16 cellular contexts compared by ENCODE assay signal in genomic region chr12:56274299-56274698, GRCh38. TPM values are rescaled to one million over a fixed set of nuclear protein-coding genes. Genes with fewer than 3 reads are reported as not detected.
DNase-seq lines count a peak whose midpoint lies in the region; ATAC-seq and TF ChIP-seq lines count a peak whose summit lies in the region.
"Had no signal": no experiment of that assay in that cellular context is flagged by ENCODE, and none has a peak within 500 bp of the region (broad histone marks: within the 10 kb centered on the region; RNA-seq: fewer than 3 reads in every experiment).

No MANE protein-coding gene starts in this region.

- TF ChIP-seq POLR2A in erythroblast (IDR thresholded peaks at IDR 0.05; ENCODE audit: low read length): no peak

- H3K4me3 Mint-ChIP-seq in activated T-cell treated with anti-CD3 and anti-CD28 coated beads, Interleukin-2, amount 50 U/mL, for 24 hours: no peak overlapping the region
- no peak overlapping the region for H3K4me3 Mint-ChIP-seq in memory B cell
- no peak overlapping the region for H3K4me3 Mint-ChIP-seq in type B pancreatic cell
- H3K4me3 Mint-ChIP-seq: B cell; CD8-positive, alpha-beta T cell had no signal

- no peak for TF ChIP-seq CTCF in type B pancreatic cell (conservative IDR thresholded peaks at IDR 0.05)
- no peak for TF ChIP-seq CTCF in GM20000 (IDR thresholded peaks at IDR 0.05; ENCODE audit: extremely low read depth, missing control alignments)

- H3K9me3 Mint-ChIP-seq in activated T-cell treated with anti-CD3 and anti-CD28 coated beads, Interleukin-2, amount 50 U/mL, for 24 hours: no peaks in the 10 kb centered on the region
- H3K9me3 Mint-ChIP-seq in memory B cell: no peaks in the 10 kb centered on the region
- no peaks in the 10 kb centered on the region for H3K9me3 Mint-ChIP-seq in type B pancreatic cell
- H3K9me3 Mint-ChIP-seq: CD4-positive, CD25-positive, alpha-beta regulatory T cell; CD8-positive, alpha-beta T cell had no signal

- H3K27me3 Mint-ChIP-seq in activated T-cell treated with anti-CD3 and anti-CD28 coated beads, Interleukin-2, amount 50 U/mL, for 24 hours: no peaks in the 10 kb centered on the region
- H3K27me3 Mint-ChIP-seq in memory B cell: no peaks in the 10 kb centered on the region
- H3K27me3 Mint-ChIP-seq in type B pancreatic cell: no peaks in the 10 kb centered on the region
- H3K27me3 Mint-ChIP-seq: B cell; CD4-positive, CD25-positive, alpha-beta regulatory T cell had no signal

- H3K27ac Mint-ChIP-seq in activated T-cell treated with anti-CD3 and anti-CD28 coated beads, Interleukin-2, amount 50 U/mL, for 24 hours: peak overlapping the region; percentile 51
- H3K27ac Mint-ChIP-seq in memory B cell (peak overlapping the region; percentile 45), type B pancreatic cell (peak overlapping the region; percentile 12)
- H3K27ac Mint-ChIP-seq: B cell; CD8-positive, alpha-beta T cell had no signal

- H3K4me1 Mint-ChIP-seq in activated T-cell treated with anti-CD3 and anti-CD28 coated beads, Interleukin-2, amount 50 U/mL, for 24 hours (ENCODE audit: low read depth): peaks cover 2% of the 10 kb centered on the region
- H3K4me1 Mint-ChIP-seq in memory B cell (no peaks in the 10 kb centered on the region), type B pancreatic cell (ENCODE audit: unreplicated experiment) (no peaks in the 10 kb centered on the region)
- H3K4me1 Mint-ChIP-seq: B cell had no signal

- peaks cover 96% of the 10 kb centered on the region for H3K36me3 Mint-ChIP-seq in activated T-cell treated with anti-CD3 and anti-CD28 coated beads, Interleukin-2, amount 50 U/mL, for 24 hours (ENCODE audit: low read depth)
- peaks cover 20% of the 10 kb centered on the region for H3K36me3 Mint-ChIP-seq in memory B cell
- peaks cover 31% of the 10 kb centered on the region for H3K36me3 Mint-ChIP-seq in type B pancreatic cell

- no peak for DNase-seq in activated T-cell treated with anti-CD3 and anti-CD28 coated beads, Interleukin-2, amount 50 U/mL, for 24 hours
- DNase-seq in activated T-cell treated with anti-CD3 and anti-CD28 coated beads, Interleukin-2, amount 50 U/mL, for 48 hours: no peak
- DNase-seq in memory B cell (ENCODE audit: low spot score in 2 of 2) (no peak), type B pancreatic cell (ENCODE audit: extremely low spot score, unreplicated experiment) (no peak), GM20000 (ENCODE audit: low spot score) (no peak), erythroblast (lab: John Stamatoyannopoulos, UW) (no peak)
- DNase-seq: Caco-2; CD4-positive, CD25-positive, alpha-beta regulatory T cell; CD8-positive, alpha-beta T cell; DMS153; DND-41; GM23248; H7; HCEC 1CT had no signal

- no peak for ATAC-seq in memory B cell (ENCODE audit: low read depth)
- ATAC-seq: CD8-positive, alpha-beta T cell had no signal

RNA-seq across cellular contexts. Expression of gene COQ10A, which starts 7.6 kb away (rescaled TPM):
- total RNA-seq in type B pancreatic cell (ENCODE audit: low replicate concordance): 21.3 and 26.4 TPM in 2 replicates

RNA-seq across cellular contexts. Expression of gene ANKRD52, which starts 16.1 kb away (rescaled TPM):
- 52.9 and 56.1 TPM in 2 replicates for total RNA-seq in type B pancreatic cell (ENCODE audit: low replicate concordance)

RNA-seq across cellular contexts. Expression of gene CS, which starts 25.8 kb away (rescaled TPM):
- total RNA-seq in type B pancreatic cell (ENCODE audit: low replicate concordance): 278 and 290 TPM in 2 replicates

RNA-seq across cellular contexts. Expression of gene CNPY2, which starts 41.5 kb away (rescaled TPM):
- total RNA-seq in type B pancreatic cell (ENCODE audit: low replicate concordance): 194 and 217 TPM in 2 replicates

RNA-seq across cellular contexts. Expression of gene SLC39A5, which starts 44.4 kb away (rescaled TPM):
- 23.0 and 37.7 TPM in 2 replicates for total RNA-seq in type B pancreatic cell (ENCODE audit: low replicate concordance)
- total RNA-seq: CD8-positive, alpha-beta T cell; GM23248; H1; H7 had no signal
